In genomic region chr5:134708301-134708700, GRCh38 we compare ENCODE assay signal across 24 cellular contexts.
"Had no signal": no experiment of that assay in that cellular context is flagged by ENCODE, and none has a peak within 500 bp of the region (broad histone marks: within the 10 kb centered on the region; RNA-seq: fewer than 3 reads in every experiment).

No MANE protein-coding gene starts in this region.

- H3K27me3 Mint-ChIP-seq: activated B cell treated with CpG ODN at 0.5 μM for 24 hours; activated CD4-positive, alpha-beta T cell treated with anti-CD3 and anti-CD28 coated beads, Interleukin-2, amount 10 ng/mL, durations not matched to agents 24 days and 14 days; activated CD8-positive, alpha-beta memory T cell treated with anti-CD3 and anti-CD28 coated beads, Interleukin-2, amount 10 ng/mL, durations not matched to agents 7 days and 5 days; activated naive CD4-positive, alpha-beta T cell treated with anti-CD3 and anti-CD28 coated beads, Interleukin-2, amount 50 U/mL, for 24 hours; activated T-cell treated with anti-CD3 and anti-CD28 coated beads, Interleukin-2, amount 50 U/mL, for 24 hours had no signal

- DNase-seq: activated B cell treated with CpG ODN at 0.5 μM for 24 hours; activated CD4-positive, alpha-beta T cell treated with anti-CD3 and anti-CD28 coated beads for 1 hour; activated CD4-positive, alpha-beta T cell treated with anti-CD3 and anti-CD28 coated beads, Interleukin-2, amount 10 ng/mL, durations not matched to agents 24 days and 14 days; activated CD4-positive, alpha-beta T cell treated with anti-CD3 and anti-CD28 coated beads, Interleukin-2, amount 50 U/mL, for 48 hours; activated CD8-positive, alpha-beta memory T cell treated with anti-CD3 and anti-CD28 coated beads, Interleukin-2, amount 10 ng/mL, durations not matched to agents 7 days and 5 days; activated effector memory CD4-positive, alpha-beta T cell treated with Interleukin-2 at 50 U/mL for 16 hours; activated naive CD4-positive, alpha-beta T cell; activated T-cell treated with anti-CD3 and anti-CD28 coated beads, Interleukin-2, amount 50 U/mL, for 24 hours; amygdala; brain microvascular endothelial cell; Karpas-422; NCI-H1105 treated with DMSO at 0.1 percent for 48 hours; NCI-H1436 treated with DMSO at 0.1 percent for 48 hours; NCI-H187; NCI-H2081; NCI-H510A treated with DMSO at 0.1 percent for 48 hours; NCI-H69; PC-3; SHP77; T-helper 2 cell; T1000 had no signal

- H3K4me3 ChIP-seq: K562 had no signal

- H3K9me3 Mint-ChIP-seq: activated B cell treated with CpG ODN at 0.5 μM for 24 hours; activated CD4-positive, alpha-beta T cell treated with anti-CD3 and anti-CD28 coated beads, Interleukin-2, amount 10 ng/mL, durations not matched to agents 24 days and 14 days; activated naive CD4-positive, alpha-beta T cell treated with anti-CD3 and anti-CD28 coated beads, Interleukin-2, amount 50 U/mL, for 24 hours; activated T-cell treated with anti-CD3 and anti-CD28 coated beads, Interleukin-2, amount 50 U/mL, for 24 hours; activated T-helper 1 cell treated with anti-CD3 and anti-CD28 coated beads, Interleukin-12 subunit alpha, Interleukin-12 subunit beta, Interleukin-2, Interleukin-4 antibody, amounts not matched to agents 30 ng/mL and 10 ng/mL and 1 ng/mL, durations not matched to agents 14 hours and 24 hours and 36 hours had no signal

- H3K4me1 Mint-ChIP-seq: activated B cell treated with CpG ODN at 0.5 μM for 24 hours; activated CD4-positive, alpha-beta T cell treated with anti-CD3 and anti-CD28 coated beads, Interleukin-2, amount 10 ng/mL, durations not matched to agents 24 days and 14 days; activated CD8-positive, alpha-beta memory T cell treated with anti-CD3 and anti-CD28 coated beads, Interleukin-2, amount 10 ng/mL, durations not matched to agents 7 days and 5 days; activated naive CD4-positive, alpha-beta T cell treated with anti-CD3 and anti-CD28 coated beads, Interleukin-2, amount 50 U/mL, for 24 hours had no signal

- H3K27ac Mint-ChIP-seq: activated B cell treated with CpG ODN at 0.5 μM for 24 hours; activated CD4-positive, alpha-beta T cell treated with anti-CD3 and anti-CD28 coated beads, Interleukin-2, amount 10 ng/mL, durations not matched to agents 24 days and 14 days; activated CD8-positive, alpha-beta memory T cell treated with anti-CD3 and anti-CD28 coated beads, Interleukin-2, amount 10 ng/mL, durations not matched to agents 7 days and 5 days; activated naive CD4-positive, alpha-beta T cell treated with anti-CD3 and anti-CD28 coated beads, Interleukin-2, amount 50 U/mL, for 24 hours; activated T-helper 1 cell treated with anti-CD3 and anti-CD28 coated beads, Interleukin-12 subunit alpha, Interleukin-12 subunit beta, Interleukin-2, Interleukin-4 antibody, amounts not matched to agents 30 ng/mL and 10 ng/mL and 1 ng/mL, durations not matched to agents 14 hours and 24 hours and 36 hours had no signal

- ATAC-seq: activated CD8-positive, alpha-beta memory T cell treated with anti-CD3 and anti-CD28 coated beads, Interleukin-2, amount 10 ng/mL, durations not matched to agents 7 days and 5 days; K562; PC-3 had no signal

- H3K27me3 ChIP-seq: brain microvascular endothelial cell had no signal

- H3K4me3 Mint-ChIP-seq: activated B cell treated with CpG ODN at 0.5 μM for 24 hours; activated CD4-positive, alpha-beta T cell treated with anti-CD3 and anti-CD28 coated beads, Interleukin-2, amount 10 ng/mL, durations not matched to agents 24 days and 14 days; activated CD8-positive, alpha-beta memory T cell treated with anti-CD3 and anti-CD28 coated beads, Interleukin-2, amount 10 ng/mL, durations not matched to agents 7 days and 5 days; activated naive CD4-positive, alpha-beta T cell treated with anti-CD3 and anti-CD28 coated beads, Interleukin-2, amount 50 U/mL, for 24 hours; activated T-cell treated with anti-CD3 and anti-CD28 coated beads, Interleukin-2, amount 50 U/mL, for 24 hours; activated T-helper 1 cell treated with anti-CD3 and anti-CD28 coated beads, Interleukin-12 subunit alpha, Interleukin-12 subunit beta, Interleukin-2, Interleukin-4 antibody, amounts not matched to agents 30 ng/mL and 10 ng/mL and 1 ng/mL, durations not matched to agents 14 hours and 24 hours and 36 hours had no signal

- H3K27ac ChIP-seq: brain microvascular endothelial cell had no signal
